1 cellular context compared by ENCODE assay signal in the genomic region with DNA sequence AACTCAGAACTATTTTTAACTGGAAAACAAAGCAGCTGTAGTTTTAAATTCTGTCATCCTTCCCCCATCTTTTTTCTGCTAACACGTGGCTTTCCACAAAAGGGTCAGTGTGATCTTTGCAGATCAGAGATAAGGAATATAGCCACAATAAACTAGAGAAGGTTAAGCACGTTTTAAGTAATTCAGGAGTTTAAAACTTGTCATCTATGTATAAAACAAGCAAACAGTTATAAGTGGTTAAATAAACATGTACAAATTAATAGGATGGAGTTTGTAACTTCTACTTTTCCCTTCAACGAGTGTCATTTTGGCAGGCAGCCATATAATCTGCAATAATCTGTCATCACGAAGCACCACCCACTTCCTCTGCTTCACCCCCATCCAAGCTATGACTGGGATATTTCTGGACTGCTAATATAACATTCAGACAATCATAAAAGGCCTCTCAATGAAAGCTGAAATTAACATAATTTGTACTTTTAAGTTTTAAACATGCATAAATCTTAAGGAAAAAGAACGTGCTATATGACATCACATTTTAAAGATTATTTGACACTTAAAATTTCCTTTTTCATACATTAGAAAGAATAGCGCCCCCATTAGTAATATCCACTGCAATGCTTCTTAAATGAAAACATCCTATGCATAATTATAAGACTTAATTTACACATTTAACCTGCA.
TF ChIP-seq lines count a peak whose summit lies in the region.

No MANE protein-coding gene starts in this region.

TF ChIP-seq in K562, 482 proteins besides CTCF, POLR2A, EP300 and RAD21 (continued from another document and continues in another):
- TF ChIP-seq, protein P1, sequence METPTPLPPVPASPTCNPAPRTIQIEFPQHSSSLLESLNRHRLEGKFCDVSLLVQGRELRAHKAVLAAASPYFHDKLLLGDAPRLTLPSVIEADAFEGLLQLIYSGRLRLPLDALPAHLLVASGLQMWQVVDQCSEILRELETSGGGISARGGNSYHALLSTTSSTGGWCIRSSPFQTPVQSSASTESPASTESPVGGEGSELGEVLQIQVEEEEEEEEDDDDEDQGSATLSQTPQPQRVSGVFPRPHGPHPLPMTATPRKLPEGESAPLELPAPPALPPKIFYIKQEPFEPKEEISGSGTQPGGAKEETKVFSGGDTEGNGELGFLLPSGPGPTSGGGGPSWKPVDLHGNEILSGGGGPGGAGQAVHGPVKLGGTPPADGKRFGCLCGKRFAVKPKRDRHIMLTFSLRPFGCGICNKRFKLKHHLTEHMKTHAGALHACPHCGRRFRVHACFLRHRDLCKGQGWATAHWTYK (CRISPR knock-in tag; IDR thresholded peaks at IDR 0.05) = no peak
- peak; percentile 42; the same call in 1 of the 2 replicates for TF ChIP-seq CREM (IDR thresholded peaks at IDR 0.05; ENCODE audit: low read depth)
- no peak for TF ChIP-seq TGIF2 (CRISPR knock-in tag; IDR thresholded peaks at IDR 0.05)
- TF ChIP-seq E2F3 (CRISPR knock-in tag; IDR thresholded peaks at IDR 0.05) = no peak
- TF ChIP-seq, protein P2, sequence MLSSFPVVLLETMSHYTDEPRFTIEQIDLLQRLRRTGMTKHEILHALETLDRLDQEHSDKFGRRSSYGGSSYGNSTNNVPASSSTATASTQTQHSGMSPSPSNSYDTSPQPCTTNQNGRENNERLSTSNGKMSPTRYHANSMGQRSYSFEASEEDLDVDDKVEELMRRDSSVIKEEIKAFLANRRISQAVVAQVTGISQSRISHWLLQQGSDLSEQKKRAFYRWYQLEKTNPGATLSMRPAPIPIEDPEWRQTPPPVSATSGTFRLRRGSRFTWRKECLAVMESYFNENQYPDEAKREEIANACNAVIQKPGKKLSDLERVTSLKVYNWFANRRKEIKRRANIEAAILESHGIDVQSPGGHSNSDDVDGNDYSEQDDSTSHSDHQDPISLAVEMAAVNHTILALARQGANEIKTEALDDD (IDR thresholded peaks at IDR 0.05) = 0 out of 2 replicates have a peak, but pooled peaks have one; percentile 29
- no peak for TF ChIP-seq ZNF12 (CRISPR knock-in tag; IDR thresholded peaks at IDR 0.05)
- TF ChIP-seq ZNF224 (CRISPR knock-in tag; IDR thresholded peaks at IDR 0.05) = no peak
- no peak for TF ChIP-seq HCFC1 (IDR thresholded peaks at IDR 0.05; ENCODE audit: low read depth, low read length)
- peak in 1 of 2 experiments; percentile 19; a peak in 1 of 4 replicates for TF ChIP-seq FOXK2 (conservative IDR thresholded peaks at IDR 0.05 in 1 of 2, IDR thresholded peaks at IDR 0.05 in 1 of 2; ENCODE audit: low read depth in 2 of 2)
- no peak for TF ChIP-seq MYNN (IDR thresholded peaks at IDR 0.05)
- no peak for TF ChIP-seq MYNN (CRISPR knock-in tag; IDR thresholded peaks at IDR 0.05)
- peak; percentile 97 for TF ChIP-seq ADNP (tag; IDR thresholded peaks at IDR 0.05)
- TF ChIP-seq RHOXF2B (CRISPR knock-in tag; conservative IDR thresholded peaks at IDR 0.05) = no peak
- TF ChIP-seq, protein P3, sequence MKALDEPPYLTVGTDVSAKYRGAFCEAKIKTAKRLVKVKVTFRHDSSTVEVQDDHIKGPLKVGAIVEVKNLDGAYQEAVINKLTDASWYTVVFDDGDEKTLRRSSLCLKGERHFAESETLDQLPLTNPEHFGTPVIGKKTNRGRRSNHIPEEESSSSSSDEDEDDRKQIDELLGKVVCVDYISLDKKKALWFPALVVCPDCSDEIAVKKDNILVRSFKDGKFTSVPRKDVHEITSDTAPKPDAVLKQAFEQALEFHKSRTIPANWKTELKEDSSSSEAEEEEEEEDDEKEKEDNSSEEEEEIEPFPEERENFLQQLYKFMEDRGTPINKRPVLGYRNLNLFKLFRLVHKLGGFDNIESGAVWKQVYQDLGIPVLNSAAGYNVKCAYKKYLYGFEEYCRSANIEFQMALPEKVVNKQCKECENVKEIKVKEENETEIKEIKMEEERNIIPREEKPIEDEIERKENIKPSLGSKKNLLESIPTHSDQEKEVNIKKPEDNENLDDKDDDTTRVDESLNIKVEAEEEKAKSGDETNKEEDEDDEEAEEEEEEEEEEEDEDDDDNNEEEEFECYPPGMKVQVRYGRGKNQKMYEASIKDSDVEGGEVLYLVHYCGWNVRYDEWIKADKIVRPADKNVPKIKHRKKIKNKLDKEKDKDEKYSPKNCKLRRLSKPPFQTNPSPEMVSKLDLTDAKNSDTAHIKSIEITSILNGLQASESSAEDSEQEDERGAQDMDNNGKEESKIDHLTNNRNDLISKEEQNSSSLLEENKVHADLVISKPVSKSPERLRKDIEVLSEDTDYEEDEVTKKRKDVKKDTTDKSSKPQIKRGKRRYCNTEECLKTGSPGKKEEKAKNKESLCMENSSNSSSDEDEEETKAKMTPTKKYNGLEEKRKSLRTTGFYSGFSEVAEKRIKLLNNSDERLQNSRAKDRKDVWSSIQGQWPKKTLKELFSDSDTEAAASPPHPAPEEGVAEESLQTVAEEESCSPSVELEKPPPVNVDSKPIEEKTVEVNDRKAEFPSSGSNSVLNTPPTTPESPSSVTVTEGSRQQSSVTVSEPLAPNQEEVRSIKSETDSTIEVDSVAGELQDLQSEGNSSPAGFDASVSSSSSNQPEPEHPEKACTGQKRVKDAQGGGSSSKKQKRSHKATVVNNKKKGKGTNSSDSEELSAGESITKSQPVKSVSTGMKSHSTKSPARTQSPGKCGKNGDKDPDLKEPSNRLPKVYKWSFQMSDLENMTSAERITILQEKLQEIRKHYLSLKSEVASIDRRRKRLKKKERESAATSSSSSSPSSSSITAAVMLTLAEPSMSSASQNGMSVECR (CRISPR knock-in tag; IDR thresholded peaks at IDR 0.05) = no peak
- peak; percentile 47 for TF ChIP-seq CCNT2 (IDR thresholded peaks at IDR 0.05; ENCODE audit: borderline replicate concordance, extremely low read depth, insufficient read length, low read depth, low read length)
- TF ChIP-seq HNRNPL (IDR thresholded peaks at IDR 0.05; ENCODE audit: low read depth, low read length) = no peak
- TF ChIP-seq ZNF23 (CRISPR knock-in tag; IDR thresholded peaks at IDR 0.05) = no peak
- TF ChIP-seq RNF219 (CRISPR knock-in tag; IDR thresholded peaks at IDR 0.05) = no peak
- TF ChIP-seq, protein P4, sequence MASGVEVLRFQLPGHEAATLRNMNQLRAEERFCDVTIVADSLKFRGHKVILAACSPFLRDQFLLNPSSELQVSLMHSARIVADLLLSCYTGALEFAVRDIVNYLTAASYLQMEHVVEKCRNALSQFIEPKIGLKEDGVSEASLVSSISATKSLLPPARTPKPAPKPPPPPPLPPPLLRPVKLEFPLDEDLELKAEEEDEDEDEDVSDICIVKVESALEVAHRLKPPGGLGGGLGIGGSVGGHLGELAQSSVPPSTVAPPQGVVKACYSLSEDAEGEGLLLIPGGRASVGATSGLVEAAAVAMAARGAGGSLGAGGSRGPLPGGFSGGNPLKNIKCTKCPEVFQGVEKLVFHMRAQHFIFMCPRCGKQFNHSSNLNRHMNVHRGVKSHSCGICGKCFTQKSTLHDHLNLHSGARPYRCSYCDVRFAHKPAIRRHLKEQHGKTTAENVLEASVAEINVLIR (CRISPR knock-in tag; IDR thresholded peaks at IDR 0.05) = no peak
- TF ChIP-seq, protein P5, sequence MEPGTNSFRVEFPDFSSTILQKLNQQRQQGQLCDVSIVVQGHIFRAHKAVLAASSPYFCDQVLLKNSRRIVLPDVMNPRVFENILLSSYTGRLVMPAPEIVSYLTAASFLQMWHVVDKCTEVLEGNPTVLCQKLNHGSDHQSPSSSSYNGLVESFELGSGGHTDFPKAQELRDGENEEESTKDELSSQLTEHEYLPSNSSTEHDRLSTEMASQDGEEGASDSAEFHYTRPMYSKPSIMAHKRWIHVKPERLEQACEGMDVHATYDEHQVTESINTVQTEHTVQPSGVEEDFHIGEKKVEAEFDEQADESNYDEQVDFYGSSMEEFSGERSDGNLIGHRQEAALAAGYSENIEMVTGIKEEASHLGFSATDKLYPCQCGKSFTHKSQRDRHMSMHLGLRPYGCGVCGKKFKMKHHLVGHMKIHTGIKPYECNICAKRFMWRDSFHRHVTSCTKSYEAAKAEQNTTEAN (CRISPR knock-in tag; IDR thresholded peaks at IDR 0.05) = no peak
- peak; percentile 87 for TF ChIP-seq ATF7 (IDR thresholded peaks at IDR 0.05)
- peak; percentile 74 for TF ChIP-seq PHB2 (IDR thresholded peaks at IDR 0.05; ENCODE audit: low read depth)
- TF ChIP-seq ZNF41 (CRISPR knock-in tag; conservative IDR thresholded peaks at IDR 0.05) = no peak
- no peak for TF ChIP-seq CBX2 (IDR thresholded peaks at IDR 0.05; ENCODE audit: insufficient read depth, low read length, poor library complexity, severe bottlenecking)
- peak; percentile 79 for TF ChIP-seq ARID1B (IDR thresholded peaks at IDR 0.05)
- peak; percentile 58; the same call in 1 of the 2 replicates for TF ChIP-seq HDAC2 (IDR thresholded peaks at IDR 0.05)
- no peak for TF ChIP-seq SUPT5H (IDR thresholded peaks at IDR 0.05)
- no peak for TF ChIP-seq HDGF (IDR thresholded peaks at IDR 0.05)
- TF ChIP-seq SLC30A9 (CRISPR knock-in tag; IDR thresholded peaks at IDR 0.05) = no peak
- no peak for TF ChIP-seq ZNF695 (CRISPR knock-in tag; IDR thresholded peaks at IDR 0.05)
- no peak for TF ChIP-seq ARHGAP35 (IDR thresholded peaks at IDR 0.05; ENCODE audit: partially characterized antibody)
- peak; percentile 84 for TF ChIP-seq SMARCE1 (IDR thresholded peaks at IDR 0.05)
- TF ChIP-seq PPARD (CRISPR knock-in tag; IDR thresholded peaks at IDR 0.05) = no peak
- no peak; the same call in 1 of the 2 replicates for TF ChIP-seq TRIM28 (IDR thresholded peaks at IDR 0.05)
- TF ChIP-seq ELF1 (tag; IDR thresholded peaks at IDR 0.05) = no peak
- TF ChIP-seq PBX2 (CRISPR knock-in tag; IDR thresholded peaks at IDR 0.05; ENCODE audit: low read depth) = no peak
- peak; percentile 93 for TF ChIP-seq PBX2 (tag; conservative IDR thresholded peaks at IDR 0.05; ENCODE audit: low read depth)
- TF ChIP-seq CEBPB (tag; IDR thresholded peaks at IDR 0.05) = no peak
- peak; percentile 5; the same call in 1 of the 2 replicates for TF ChIP-seq MAFF (IDR thresholded peaks at IDR 0.05; ENCODE audit: low read length)
- TF ChIP-seq ZC3H8 (IDR thresholded peaks at IDR 0.05) = no peak
- no peak for TF ChIP-seq SREBF1 (IDR thresholded peaks at IDR 0.05; ENCODE audit: borderline replicate concordance, low read depth, low read length)
- peak; percentile 39 to 75; a peak in 2 of 4 replicates for TF ChIP-seq HDAC1 (IDR thresholded peaks at IDR 0.05)
- TF ChIP-seq, protein P6, sequence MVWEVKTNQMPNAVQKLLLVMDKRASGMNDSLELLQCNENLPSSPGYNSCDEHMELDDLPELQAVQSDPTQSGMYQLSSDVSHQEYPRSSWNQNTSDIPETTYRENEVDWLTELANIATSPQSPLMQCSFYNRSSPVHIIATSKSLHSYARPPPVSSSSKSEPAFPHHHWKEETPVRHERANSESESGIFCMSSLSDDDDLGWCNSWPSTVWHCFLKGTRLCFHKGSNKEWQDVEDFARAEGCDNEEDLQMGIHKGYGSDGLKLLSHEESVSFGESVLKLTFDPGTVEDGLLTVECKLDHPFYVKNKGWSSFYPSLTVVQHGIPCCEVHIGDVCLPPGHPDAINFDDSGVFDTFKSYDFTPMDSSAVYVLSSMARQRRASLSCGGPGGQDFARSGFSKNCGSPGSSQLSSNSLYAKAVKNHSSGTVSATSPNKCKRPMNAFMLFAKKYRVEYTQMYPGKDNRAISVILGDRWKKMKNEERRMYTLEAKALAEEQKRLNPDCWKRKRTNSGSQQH (CRISPR knock-in tag; IDR thresholded peaks at IDR 0.05) = no peak
- TF ChIP-seq RCOR1 (IDR thresholded peaks at IDR 0.05; ENCODE audit: borderline replicate concordance in 1 of 2, low read depth in 2 of 2, low read length in 2 of 2) = no peak
- no peak for TF ChIP-seq PHTF2 (CRISPR knock-in tag; IDR thresholded peaks at IDR 0.05)
- no peak for TF ChIP-seq SAFB (IDR thresholded peaks at IDR 0.05; ENCODE audit: borderline replicate concordance, low read depth, low read length)
- TF ChIP-seq ZNF77 (CRISPR knock-in tag; IDR thresholded peaks at IDR 0.05) = no peak
- no peak for TF ChIP-seq FOXJ2 (tag; IDR thresholded peaks at IDR 0.05)
- TF ChIP-seq FOSL1 (tag; conservative IDR thresholded peaks at IDR 0.05) = peak; percentile 77
